In the genomic region with DNA sequence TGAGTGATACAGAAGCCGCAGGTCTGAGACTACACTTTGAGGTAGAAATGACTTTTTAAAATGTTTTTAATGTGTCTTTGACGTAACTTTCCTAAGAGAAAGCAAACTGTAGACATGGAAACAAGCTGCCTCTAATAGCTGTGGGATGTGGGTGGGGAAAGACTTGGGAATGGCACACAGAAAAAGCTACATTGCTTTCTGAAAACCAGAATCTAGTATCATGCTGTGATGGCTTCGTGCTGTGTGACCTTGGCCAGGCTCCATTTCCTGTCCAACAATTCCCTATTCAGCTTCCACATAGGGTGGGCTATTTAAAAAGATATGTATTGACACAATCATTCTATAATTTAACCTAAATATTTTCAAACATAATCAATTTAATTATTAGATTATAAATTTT, we compare ENCODE assay signal across 20 cellular contexts.
A peak's percentile ranks its signal among the peaks of the same experiment; 100 is the strongest.
DNase-seq lines count a peak whose midpoint lies in the region; ATAC-seq and TF ChIP-seq lines count a peak whose summit lies in the region.
"Had no signal": no experiment of that assay in that cellular context is flagged by ENCODE, and none has a peak within 500 bp of the region (broad histone marks: within the 10 kb centered on the region; RNA-seq: fewer than 3 reads in every experiment).

No MANE protein-coding gene starts in this region.

- no peak for ATAC-seq in GM21786 (IDR thresholded peaks at IDR 0.05; ENCODE audit: unreplicated experiment)
- ATAC-seq in stimulated activated effector memory CD8-positive, alpha-beta T cell treated with anti-CD3 and anti-CD28 coated beads, Interleukin-12 subunit alpha, Interleukin-12 subunit beta, amount 100 ng/mL, for 72 hours, result no peak
- ATAC-seq: CD8-positive, alpha-beta T cell; GM12878; GM23338; HepG2 had no signal

- no peak for TF ChIP-seq CTCF in testis (IDR thresholded peaks at IDR 0.05)

- no peak overlapping the region for H3K4me3 Mint-ChIP-seq in stimulated activated effector memory CD8-positive, alpha-beta T cell treated with anti-CD3 and anti-CD28 coated beads, Interleukin-12 subunit alpha, Interleukin-12 subunit beta, amount 100 ng/mL, for 72 hours
- H3K4me3 Mint-ChIP-seq: CD8-positive, alpha-beta T cell; GM23338 had no signal

- no peaks in the 10 kb centered on the region for H3K36me3 ChIP-seq in testis (ENCODE audit: low read depth, missing control alignments)
- H3K36me3 ChIP-seq: BLaER1, SJCRH30 had no signal

- no peak overlapping the region for H3K27ac Mint-ChIP-seq in stimulated activated effector memory CD8-positive, alpha-beta T cell treated with anti-CD3 and anti-CD28 coated beads, Interleukin-12 subunit alpha, Interleukin-12 subunit beta, amount 100 ng/mL, for 72 hours
- H3K27ac Mint-ChIP-seq: CD8-positive, alpha-beta T cell; GM23338 had no signal

- TF ChIP-seq POLR2A in testis (IDR thresholded peaks at IDR 0.05), result no peak

- H3K36me3 Mint-ChIP-seq in stimulated activated effector memory CD8-positive, alpha-beta T cell treated with anti-CD3 and anti-CD28 coated beads, Interleukin-12 subunit alpha, Interleukin-12 subunit beta, amount 100 ng/mL, for 72 hours, result no peaks in the 10 kb centered on the region
- H3K36me3 Mint-ChIP-seq: CD8-positive, alpha-beta T cell had no signal

- H3K9me3 ChIP-seq in testis, result no peaks in the 10 kb centered on the region
- H3K9me3 ChIP-seq: SJCRH30 had no signal

- no peaks in the 10 kb centered on the region for H3K4me1 ChIP-seq in testis
- H3K4me1 ChIP-seq: SJCRH30 had no signal

- H3K4me1 Mint-ChIP-seq in stimulated activated effector memory CD8-positive, alpha-beta T cell treated with anti-CD3 and anti-CD28 coated beads, Interleukin-12 subunit alpha, Interleukin-12 subunit beta, amount 100 ng/mL, for 72 hours, result no peaks in the 10 kb centered on the region
- H3K4me1 Mint-ChIP-seq: GM23338 had no signal

- H3K27ac ChIP-seq in testis, result no peak overlapping the region
- H3K27ac ChIP-seq: BLaER1, SJCRH30 had no signal

- intact Hi-C loops in testis (cut with DNase I; ENCODE audit: low total_unique reads), result no loop called here

- DNase-seq in NCI-H2227 (lab: John Stamatoyannopoulos, UW; ENCODE audit: unreplicated experiment) (peak; percentile 33), NCI-H2227 treated with DMSO at 0.1 percent for 48 hours (lab: John Stamatoyannopoulos, UW) (no peak), NCI-H748 treated with DMSO at 0.1 percent for 48 hours (lab: John Stamatoyannopoulos, UW) (peak; percentile 70), brain pericyte (ENCODE audit: low read depth, low spot score) (peak; percentile 2), testis (peak; percentile 43)
- no peak for DNase-seq in stimulated activated effector memory CD8-positive, alpha-beta T cell treated with anti-CD3 and anti-CD28 coated beads, Interleukin-12 subunit alpha, Interleukin-12 subunit beta, amount 100 ng/mL, for 72 hours (ENCODE audit: low spot score in 2 of 2)
- DNase-seq in stimulated activated CD4-positive, alpha-beta T cell treated with anti-CD3 and anti-CD28 coated beads, Interleukin-4, amount 100 ng/mL, for 24 hours, result no peak
- DNase-seq: 8988T; Calu3; CD8-positive, alpha-beta T cell; KG1; NCI-H1930; NCI-H82; SJCRH30; SW 1271 had no signal

- H3K27me3 ChIP-seq in testis, result no peaks in the 10 kb centered on the region
- H3K27me3 ChIP-seq: BLaER1, SJCRH30 had no signal

- H3K4me3 ChIP-seq in testis, result no peak overlapping the region
- H3K4me3 ChIP-seq: BLaER1, GM12878, GM23338, SJCRH30 had no signal

- WGBS in testis, 2 donors, result 43 to 49% methylated on average over 3 of the region's 3 CpGs

- H3K9me3 Mint-ChIP-seq in stimulated activated effector memory CD8-positive, alpha-beta T cell treated with anti-CD3 and anti-CD28 coated beads, Interleukin-12 subunit alpha, Interleukin-12 subunit beta, amount 100 ng/mL, for 72 hours, result no peaks in the 10 kb centered on the region

Comparison
In these comparisons a context has a peak if more than half of its experiments do, and no peak if none do; other contexts are left out.
1. DNase-seq: peak in NCI-H2227 (single experiment), NCI-H748 treated with DMSO at 0.1 percent for 48 hours (single experiment), brain pericyte (single experiment) and testis (single experiment); none in NCI-H2227 treated with DMSO at 0.1 percent for 48 hours (single experiment), stimulated activated effector memory CD8-positive, alpha-beta T cell treated with anti-CD3 and anti-CD28 coated beads, Interleukin-12 subunit alpha, Interleukin-12 subunit beta, amount 100 ng/mL, for 72 hours (0 of 2) and stimulated activated CD4-positive, alpha-beta T cell treated with anti-CD3 and anti-CD28 coated beads, Interleukin-4, amount 100 ng/mL, for 24 hours (single experiment).